1 cellular context compared by ENCODE assay signal in the genomic region with DNA sequence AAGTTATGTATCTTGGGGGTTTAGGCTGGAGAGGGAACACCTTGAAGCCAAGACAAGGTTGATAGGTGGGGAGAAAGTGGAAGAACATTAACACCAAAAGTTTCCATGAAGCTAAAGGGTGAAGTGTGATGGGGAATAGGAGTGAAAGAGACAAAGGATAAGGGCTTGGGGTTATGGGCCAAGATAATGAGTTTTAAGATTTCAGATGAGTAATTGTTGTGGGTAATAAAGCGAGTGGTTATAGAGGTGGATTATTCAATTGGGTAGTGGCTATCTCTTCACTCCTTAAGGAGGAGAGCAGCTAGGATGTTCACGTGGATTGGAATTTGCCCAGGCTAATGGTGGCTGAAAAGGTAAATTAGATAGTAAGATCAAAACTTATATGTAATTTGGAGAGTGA.
TF ChIP-seq lines count a peak whose summit lies in the region.

No MANE protein-coding gene starts in this region.

TF ChIP-seq in HepG2, 621 proteins besides CTCF, POLR2A, EP300 and RAD21:
- TF ChIP-seq HDAC6 (IDR thresholded peaks at IDR 0.05; ENCODE audit: low read depth, low read length): no peak
- TF ChIP-seq, protein P1, sequence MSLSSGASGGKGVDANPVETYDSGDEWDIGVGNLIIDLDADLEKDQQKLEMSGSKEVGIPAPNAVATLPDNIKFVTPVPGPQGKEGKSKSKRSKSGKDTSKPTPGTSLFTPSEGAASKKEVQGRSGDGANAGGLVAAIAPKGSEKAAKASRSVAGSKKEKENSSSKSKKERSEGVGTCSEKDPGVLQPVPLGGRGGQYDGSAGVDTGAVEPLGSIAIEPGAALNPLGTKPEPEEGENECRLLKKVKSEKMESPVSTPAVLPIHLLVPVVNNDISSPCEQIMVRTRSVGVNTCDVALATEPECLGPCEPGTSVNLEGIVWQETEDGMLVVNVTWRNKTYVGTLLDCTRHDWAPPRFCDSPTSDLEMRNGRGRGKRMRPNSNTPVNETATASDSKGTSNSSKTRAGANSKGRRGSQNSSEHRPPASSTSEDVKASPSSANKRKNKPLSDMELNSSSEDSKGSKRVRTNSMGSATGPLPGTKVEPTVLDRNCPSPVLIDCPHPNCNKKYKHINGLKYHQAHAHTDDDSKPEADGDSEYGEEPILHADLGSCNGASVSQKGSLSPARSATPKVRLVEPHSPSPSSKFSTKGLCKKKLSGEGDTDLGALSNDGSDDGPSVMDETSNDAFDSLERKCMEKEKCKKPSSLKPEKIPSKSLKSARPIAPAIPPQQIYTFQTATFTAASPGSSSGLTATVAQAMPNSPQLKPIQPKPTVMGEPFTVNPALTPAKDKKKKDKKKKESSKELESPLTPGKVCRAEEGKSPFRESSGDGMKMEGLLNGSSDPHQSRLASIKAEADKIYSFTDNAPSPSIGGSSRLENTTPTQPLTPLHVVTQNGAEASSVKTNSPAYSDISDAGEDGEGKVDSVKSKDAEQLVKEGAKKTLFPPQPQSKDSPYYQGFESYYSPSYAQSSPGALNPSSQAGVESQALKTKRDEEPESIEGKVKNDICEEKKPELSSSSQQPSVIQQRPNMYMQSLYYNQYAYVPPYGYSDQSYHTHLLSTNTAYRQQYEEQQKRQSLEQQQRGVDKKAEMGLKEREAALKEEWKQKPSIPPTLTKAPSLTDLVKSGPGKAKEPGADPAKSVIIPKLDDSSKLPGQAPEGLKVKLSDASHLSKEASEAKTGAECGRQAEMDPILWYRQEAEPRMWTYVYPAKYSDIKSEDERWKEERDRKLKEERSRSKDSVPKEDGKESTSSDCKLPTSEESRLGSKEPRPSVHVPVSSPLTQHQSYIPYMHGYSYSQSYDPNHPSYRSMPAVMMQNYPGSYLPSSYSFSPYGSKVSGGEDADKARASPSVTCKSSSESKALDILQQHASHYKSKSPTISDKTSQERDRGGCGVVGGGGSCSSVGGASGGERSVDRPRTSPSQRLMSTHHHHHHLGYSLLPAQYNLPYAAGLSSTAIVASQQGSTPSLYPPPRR (CRISPR knock-in tag; IDR thresholded peaks at IDR 0.05; ENCODE audit: borderline replicate concordance): no peak
- TF ChIP-seq ZFP82 (CRISPR knock-in tag; IDR thresholded peaks at IDR 0.05; ENCODE audit: borderline replicate concordance): 0 out of 2 replicates have a peak, but pooled peaks have one; percentile 71
- 0 out of 2 replicates have a peak, but pooled peaks have one; percentile 24 for TF ChIP-seq ATF7 (IDR thresholded peaks at IDR 0.05)
- no peak for TF ChIP-seq ATF7 (CRISPR knock-in tag; IDR thresholded peaks at IDR 0.05)
- no peak for TF ChIP-seq CREB1 (IDR thresholded peaks at IDR 0.05)
- TF ChIP-seq CREB1 (CRISPR knock-in tag; IDR thresholded peaks at IDR 0.05): peak; percentile 28; the same call in 1 of the 2 replicates
- 0 out of 2 replicates have a peak, but pooled peaks have one; percentile 16 for TF ChIP-seq ZNF33B (CRISPR knock-in tag; IDR thresholded peaks at IDR 0.05)
